Comparison of ENCODE assay signal across 10 cellular contexts in the genomic region with DNA sequence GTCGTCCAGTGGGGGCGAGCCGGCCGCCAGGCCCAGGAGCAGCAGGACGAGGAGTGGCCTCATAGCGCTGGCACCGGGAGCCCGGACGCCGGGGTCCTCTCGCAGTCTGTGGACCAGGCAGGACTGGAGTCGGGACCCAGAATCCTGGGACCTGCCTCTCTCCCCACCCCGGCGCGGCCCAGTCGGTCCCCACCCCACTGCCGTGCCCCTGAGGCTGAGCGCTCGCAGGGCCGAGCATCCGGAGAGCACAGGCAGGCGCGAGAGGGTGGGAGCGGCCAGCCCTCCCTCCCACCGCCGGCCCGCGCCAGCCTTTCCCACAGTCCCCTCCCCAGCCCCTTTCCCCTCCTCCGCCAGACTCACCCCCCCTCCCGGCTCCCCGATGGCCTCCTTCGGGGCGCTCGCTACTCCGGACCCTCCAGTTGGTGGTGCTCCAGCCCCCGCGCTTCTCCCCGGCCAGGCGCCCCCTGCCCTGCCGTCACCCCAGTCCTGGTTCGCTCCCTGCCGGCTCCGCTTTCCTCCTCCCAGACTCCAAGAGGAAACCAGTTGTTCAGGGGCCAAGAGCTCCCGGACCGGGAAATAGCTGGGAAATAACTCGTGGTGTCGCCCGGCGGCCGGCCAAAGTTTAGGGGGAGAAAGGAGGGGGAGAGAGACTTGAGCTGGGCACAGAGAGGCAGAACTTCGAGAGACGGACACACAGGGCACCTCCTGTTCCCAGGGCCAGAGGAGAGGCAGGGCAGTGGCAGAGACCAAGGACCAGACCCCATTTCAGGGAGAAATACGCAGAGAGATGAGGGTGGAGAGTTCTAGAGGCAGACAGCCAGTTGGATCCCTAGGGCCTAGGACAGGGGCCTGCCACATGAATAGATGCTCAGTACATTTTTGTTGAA. TPM values are rescaled to one million over a fixed set of nuclear protein-coding genes. Genes with fewer than 3 reads are reported as not detected.
A peak's percentile ranks its signal among the peaks of the same experiment; 100 is the strongest.
DNase-seq lines count a peak whose midpoint lies in the region; ATAC-seq and TF ChIP-seq lines count a peak whose summit lies in the region.
"Had no signal": no experiment of that assay in that cellular context is flagged by ENCODE, and none has a peak within 500 bp of the region (broad histone marks: within the 10 kb centered on the region; RNA-seq: fewer than 3 reads in every experiment).

Gene C1QTNF5 (minus strand): TSS at position 549 of the 887 bp plus-strand sequence. CDS start 486 bp downstream, at position 63.

- no peaks in the 10 kb centered on the region for H3K9me3 Mint-ChIP-seq in naive thymus-derived CD4-positive, alpha-beta T cell
- H3K9me3 Mint-ChIP-seq: memory B cell had no signal

- H3K4me3 ChIP-seq in A673 (ENCODE audit: low read depth, low read length, poor library complexity, severe bottlenecking) (peak within 1 kb of the TSS; percentile 58), fibroblast of the aortic adventitia (ENCODE audit: low read depth, low read length) (peak within 1 kb of the TSS; percentile 71), MG63 (no peak within 1 kb of the TSS)
- no peak within 1 kb of the TSS for H3K4me3 ChIP-seq in naive thymus-derived CD4-positive, alpha-beta T cell (ENCODE audit: low read length)

- H3K4me1 Mint-ChIP-seq in naive thymus-derived CD4-positive, alpha-beta T cell, result peaks cover 10 to 40% (median 30%) of the 10 kb centered on the region in 7 donors

- peak within 1 kb of the TSS in 8 of 10 donors; percentile 1 to 75 (median 42) for H3K4me3 Mint-ChIP-seq in naive thymus-derived CD4-positive, alpha-beta T cell

- CTCF ChIA-PET in A673 (lab: Charles Lee), result interaction anchor here (0.5 to 4.2 kb wide), 11 partner anchors 9 to 274 kb away, joined by 3 to 40 read pairs (median 3); partner anchors contain the start of genes MCAM and USP2
- CTCF ChIA-PET in RWPE1 (lab: Yijun Ruan, JAX), result interaction anchor here (0.5 to 3.5 kb wide), 15 partner anchors 8 to 917 kb away, joined by 3 to 13 read pairs (median 3); partner anchors contain the start of gene USP2
- CTCF ChIA-PET in naive thymus-derived CD4-positive, alpha-beta T cell (lab: Charles Lee), result no interaction called here

- DNase-seq in A673 (ENCODE audit: low spot score) (no peak), RWPE1 (ENCODE audit: low spot score) (no peak), fibroblast of the aortic adventitia (ENCODE audit: low read depth) (peak; percentile 85), SW480 (ENCODE audit: low spot score) (no peak), MG63 (no peak)
- no peak for DNase-seq in naive thymus-derived CD4-positive, alpha-beta T cell
- DNase-seq: NCI-H1048 had no signal

- TF ChIP-seq CTCF in A673 (conservative IDR thresholded peaks at IDR 0.05; ENCODE audit: low read depth, low read length) (no peak), RWPE1 (conservative IDR thresholded peaks at IDR 0.05; ENCODE audit: low read depth) (no peak), fibroblast of the aortic adventitia (IDR thresholded peaks at IDR 0.05; ENCODE audit: insufficient read depth, low read length) (no peak)

- H3K27ac ChIP-seq in A673 (ENCODE audit: low read depth, low read length, poor library complexity, severe bottlenecking) (peak within 1 kb of the TSS; percentile 48), RWPE1 (peak within 1 kb of the TSS; percentile 82)
- no peak within 1 kb of the TSS for H3K27ac ChIP-seq in naive thymus-derived CD4-positive, alpha-beta T cell (ENCODE audit: low read depth, low read length)

- H3K27me3 Mint-ChIP-seq in naive thymus-derived CD4-positive, alpha-beta T cell, result peaks cover 31 to 48% (median 34%) of the 10 kb centered on the region in 5 donors

- peaks cover 38% of the 10 kb centered on the region for H3K4me1 ChIP-seq in A673 (ENCODE audit: insufficient read depth, low read length, poor library complexity, severe bottlenecking)
- peaks cover 0 to 10% of the 10 kb centered on the region in 2 donors for H3K4me1 ChIP-seq in naive thymus-derived CD4-positive, alpha-beta T cell (ENCODE audit: control insufficient read depth in 2 of 2, insufficient read depth in 2 of 2, low read length in 2 of 2)

- ATAC-seq in naive thymus-derived CD4-positive, alpha-beta T cell, result no peak
- no peak for ATAC-seq in HG03520 (IDR thresholded peaks at IDR 0.05; ENCODE audit: unreplicated experiment)
- ATAC-seq in HG02970 (IDR thresholded peaks at IDR 0.05; ENCODE audit: low FRiP score, unreplicated experiment), result no peak

- H3K27me3 ChIP-seq in A673 (replicated peaks; ENCODE audit: insufficient read depth, low read depth, low read length, poor library complexity), result peaks cover 16% of the 10 kb centered on the region
- peaks cover 4 to 16% of the 10 kb centered on the region in 2 donors for H3K27me3 ChIP-seq in naive thymus-derived CD4-positive, alpha-beta T cell (ENCODE audit: control insufficient read depth in 2 of 2, insufficient read depth in 2 of 2, low read length in 2 of 2)
- H3K27me3 ChIP-seq in MG63, result no peaks in the 10 kb centered on the region

- H3K36me3 Mint-ChIP-seq in naive thymus-derived CD4-positive, alpha-beta T cell, result peaks cover 0 to 10% (median 0%) of the 10 kb centered on the region in 5 donors

- POLR2A ChIA-PET in A673 (lab: Charles Lee; ENCODE audit: low non-redundant PET) (no interaction called here), RWPE1 (lab: Yijun Ruan, JAX; ENCODE audit: low non-redundant PET) (no interaction called here)
- POLR2A ChIA-PET in naive thymus-derived CD4-positive, alpha-beta T cell (lab: Charles Lee), result interaction anchor here (1.7 kb wide), 1 partner anchor 33 kb away, joined by 3 read pairs; no protein-coding TSS in a partner anchor

- H3K9me3 ChIP-seq in A673 (ENCODE audit: low read depth, low read length, poor library complexity, severe bottlenecking), result no peaks in the 10 kb centered on the region
- H3K9me3 ChIP-seq in naive thymus-derived CD4-positive, alpha-beta T cell (ENCODE audit: control insufficient read depth in 2 of 3, low read length in 3 of 3), result no peaks in the 10 kb centered on the region
- no peaks in the 10 kb centered on the region for H3K9me3 ChIP-seq in MG63

- intact Hi-C loops in A673 (cut with micrococcal nuclease; ENCODE audit: unreplicated experiment), result no loop called here
- intact Hi-C loops in naive thymus-derived CD4-positive, alpha-beta T cell (cut with micrococcal nuclease), result no loop called here

- peaks cover 12% of the 10 kb centered on the region for H3K36me3 ChIP-seq in A673 (ENCODE audit: insufficient read depth, low read length, poor library complexity, severe bottlenecking)
- peaks cover 0 to 11% (median 0%) of the 10 kb centered on the region in 3 experiments for H3K36me3 ChIP-seq in naive thymus-derived CD4-positive, alpha-beta T cell (ENCODE audit: control insufficient read depth in 2 of 3, insufficient read depth in 3 of 3, low read length in 3 of 3)
- H3K36me3 ChIP-seq in MG63, result peaks cover 21% of the 10 kb centered on the region

- H3K27ac Mint-ChIP-seq in naive thymus-derived CD4-positive, alpha-beta T cell, result peak within 1 kb of the TSS in 1 of 9 donors; percentile 38
- H3K27ac Mint-ChIP-seq: memory B cell had no signal

- no TSS peak for BruUV-seq in A673 (replicated peaks; lab: Mats Ljungman, UMichigan)

RNA-seq across cellular contexts. Expression of gene C1QTNF5, which starts in this region (rescaled TPM):
- total RNA-seq in A673 (2021) (0.31 TPM in 1 of 2 replicates, not detected in the other), fibroblast of the aortic adventitia (ENCODE audit: low replicate concordance) (5.3 and 90.8 TPM in 2 replicates)
- not detected for total RNA-seq in naive thymus-derived CD4-positive, alpha-beta T cell
- not detected for polyA plus RNA-seq in naive thymus-derived CD4-positive, alpha-beta T cell
- not detected in 2 replicates for total RNA-seq in MG63 (2014; rRNA removed; shearing (Covaris generic); ENCODE audit: low replicate concordance)

Comparison
In these comparisons a context has a peak if more than half of its experiments do, and no peak if none do; other contexts are left out.
1. H3K4me3 ChIP-seq: peak in A673 (single experiment) and fibroblast of the aortic adventitia (single experiment); none in naive thymus-derived CD4-positive, alpha-beta T cell (single experiment) and MG63 (single experiment).